In the genomic region with DNA sequence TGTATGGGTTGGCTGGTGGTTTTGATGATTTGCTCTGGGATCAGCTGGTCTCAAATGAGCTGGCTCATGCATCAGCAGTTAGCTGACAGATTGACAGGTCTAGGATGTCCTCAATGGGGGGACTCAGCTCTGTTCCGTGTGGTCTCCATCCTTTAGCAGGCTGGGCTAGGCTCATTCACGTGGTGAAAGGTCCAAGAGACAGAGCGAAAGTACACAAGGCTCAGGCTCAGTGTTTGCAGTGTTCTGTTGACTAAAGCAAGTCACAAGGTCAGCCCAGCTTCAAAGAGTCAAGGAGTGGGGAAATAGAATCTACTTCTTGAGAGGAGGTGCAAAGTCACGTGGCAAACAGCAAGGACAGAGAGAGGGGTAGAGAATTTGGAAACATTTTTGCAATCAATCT, we compare ENCODE assay signal across 17 cellular contexts.
A peak's percentile ranks its signal among the peaks of the same experiment; 100 is the strongest.
DNase-seq lines count a peak whose midpoint lies in the region; ATAC-seq and TF ChIP-seq lines count a peak whose summit lies in the region.
"Had no signal": no experiment of that assay in that cellular context is flagged by ENCODE, and none has a peak within 500 bp of the region (broad histone marks: within the 10 kb centered on the region; RNA-seq: fewer than 3 reads in every experiment).

No MANE protein-coding gene starts in this region.

- no peak overlapping the region for H3K27ac ChIP-seq in hepatocyte
- no peak overlapping the region for H3K27ac ChIP-seq in upper lobe of right lung
- H3K27ac ChIP-seq: GM23248 had no signal

- H3K9me3 Mint-ChIP-seq in WTC11: peaks cover 29% of the 10 kb centered on the region
- H3K9me3 Mint-ChIP-seq: CD4-positive, alpha-beta T cell had no signal

- no peaks in the 10 kb centered on the region for H3K79me2 ChIP-seq in hepatocyte

- peaks cover 28% of the 10 kb centered on the region for H3K4me1 Mint-ChIP-seq in WTC11
- H3K4me1 Mint-ChIP-seq: B cell, IgD-negative memory B cell had no signal

- no peaks in the 10 kb centered on the region; the same call in 1 of the 2 replicates for H3K27me3 Mint-ChIP-seq in WTC11 (ENCODE audit: low read depth)
- H3K27me3 Mint-ChIP-seq: B cell; CD4-positive, alpha-beta T cell; IgD-negative memory B cell had no signal

- H3K9me3 ChIP-seq in hepatocyte (ENCODE audit: low read depth): no peaks in the 10 kb centered on the region
- H3K9me3 ChIP-seq in mucosa of descending colon: no peaks in the 10 kb centered on the region
- H3K9me3 ChIP-seq in upper lobe of right lung: no peaks in the 10 kb centered on the region

- H3K4me2 ChIP-seq in hepatocyte: no peak overlapping the region

- H3K4me3 ChIP-seq in hepatocyte: no peak overlapping the region
- no peak overlapping the region for H3K4me3 ChIP-seq in mucosa of descending colon
- no peak overlapping the region for H3K4me3 ChIP-seq in upper lobe of right lung
- H3K4me3 ChIP-seq: GM23248 had no signal

- TF ChIP-seq CTCF in WTC11 (IDR thresholded peaks at IDR 0.05) (no peak), hepatocyte (IDR thresholded peaks at IDR 0.05; ENCODE audit: poor library complexity) (no peak), mucosa of descending colon (IDR thresholded peaks at IDR 0.05) (no peak), upper lobe of right lung (IDR thresholded peaks at IDR 0.05) (no peak)

- peaks cover 14% of the 10 kb centered on the region for H3K36me3 Mint-ChIP-seq in WTC11
- H3K36me3 Mint-ChIP-seq: IgD-negative memory B cell had no signal

- no peak for ATAC-seq in WTC11
- ATAC-seq in mucosa of descending colon: peak; percentile 24
- peak; percentile 20 for ATAC-seq in upper lobe of right lung
- no peak for ATAC-seq in GM18868 (IDR thresholded peaks at IDR 0.05; ENCODE audit: unreplicated experiment)

- H3K27me3 ChIP-seq in hepatocyte (no peaks in the 10 kb centered on the region), upper lobe of right lung (no peaks in the 10 kb centered on the region)

- H4K20me1 ChIP-seq in hepatocyte (ENCODE audit: insufficient read depth, poor library complexity, severe bottlenecking): no peaks in the 10 kb centered on the region

- POLR2A ChIA-PET in WTC11 (lab: Charles Lee): no interaction called here

- H3K4me1 ChIP-seq in hepatocyte (ENCODE audit: insufficient read depth): no peaks in the 10 kb centered on the region
- no peaks in the 10 kb centered on the region for H3K4me1 ChIP-seq in mucosa of descending colon (ENCODE audit: low read depth)
- H3K4me1 ChIP-seq in upper lobe of right lung: no peaks in the 10 kb centered on the region

- H3K36me3 ChIP-seq in hepatocyte (replicated peaks; ENCODE audit: insufficient read depth, low read depth) (no peaks in the 10 kb centered on the region), mucosa of descending colon (ENCODE audit: low read depth) (no peaks in the 10 kb centered on the region), upper lobe of right lung (no peaks in the 10 kb centered on the region)

- DNase-seq in WTC11 (ENCODE audit: low spot score) (no peak), hepatocyte (ENCODE audit: low spot score) (peak; percentile 38), mucosa of descending colon (no peak), upper lobe of right lung (no peak), NCI-H1048 (lab: John Stamatoyannopoulos, UW) (no peak)
- no peak for DNase-seq in stimulated activated CD4-positive, alpha-beta T cell treated with anti-CD3 and anti-CD28 coated beads, Interleukin-4, amount 100 ng/mL, for 24 hours
- DNase-seq: C1 segment of cervical spinal cord; Calu3; CD4-positive, alpha-beta T cell; DMS 273 treated with DMSO at 0.1 percent for 48 hours; DMS79 treated with DMSO at 0.1 percent for 48 hours; EL; GM23248; H7 had no signal

- H3K27ac Mint-ChIP-seq in WTC11: no peak overlapping the region
- H3K27ac Mint-ChIP-seq: B cell; CD4-positive, alpha-beta T cell had no signal

- no peak overlapping the region for H3K4me3 Mint-ChIP-seq in WTC11
- H3K4me3 Mint-ChIP-seq: B cell; CD4-positive, alpha-beta T cell; IgD-negative memory B cell had no signal

- intact Hi-C loops in mucosa of descending colon (cut with DNase I, micrococcal nuclease): no loop called here
- intact Hi-C loops in upper lobe of right lung (cut with DNase I): no loop called here

- H3K9me2 ChIP-seq in hepatocyte (replicated peaks; ENCODE audit: insufficient read depth): no peaks in the 10 kb centered on the region

- H2AFZ ChIP-seq in hepatocyte: no peak overlapping the region
- H2AFZ ChIP-seq: GM23248 had no signal

- WGBS in hepatocyte (ENCODE audit: low lambda C conversion rate, missing lambda C conversion rate): 69% methylated on average over 4 of the region's 4 CpGs

- CTCF ChIA-PET in WTC11 (lab: Charles Lee): no interaction called here

TF ChIP-seq in WTC11, 78 proteins besides CTCF, POLR2A, EP300 and RAD21:
- TF ChIP-seq OVOL2 (CRISPR knock-in tag; IDR thresholded peaks at IDR 0.05; ENCODE audit: borderline replicate concordance): no peak
- TF ChIP-seq ATF1 (CRISPR knock-in tag; IDR thresholded peaks at IDR 0.05): no peak
- TF ChIP-seq, protein P1, sequence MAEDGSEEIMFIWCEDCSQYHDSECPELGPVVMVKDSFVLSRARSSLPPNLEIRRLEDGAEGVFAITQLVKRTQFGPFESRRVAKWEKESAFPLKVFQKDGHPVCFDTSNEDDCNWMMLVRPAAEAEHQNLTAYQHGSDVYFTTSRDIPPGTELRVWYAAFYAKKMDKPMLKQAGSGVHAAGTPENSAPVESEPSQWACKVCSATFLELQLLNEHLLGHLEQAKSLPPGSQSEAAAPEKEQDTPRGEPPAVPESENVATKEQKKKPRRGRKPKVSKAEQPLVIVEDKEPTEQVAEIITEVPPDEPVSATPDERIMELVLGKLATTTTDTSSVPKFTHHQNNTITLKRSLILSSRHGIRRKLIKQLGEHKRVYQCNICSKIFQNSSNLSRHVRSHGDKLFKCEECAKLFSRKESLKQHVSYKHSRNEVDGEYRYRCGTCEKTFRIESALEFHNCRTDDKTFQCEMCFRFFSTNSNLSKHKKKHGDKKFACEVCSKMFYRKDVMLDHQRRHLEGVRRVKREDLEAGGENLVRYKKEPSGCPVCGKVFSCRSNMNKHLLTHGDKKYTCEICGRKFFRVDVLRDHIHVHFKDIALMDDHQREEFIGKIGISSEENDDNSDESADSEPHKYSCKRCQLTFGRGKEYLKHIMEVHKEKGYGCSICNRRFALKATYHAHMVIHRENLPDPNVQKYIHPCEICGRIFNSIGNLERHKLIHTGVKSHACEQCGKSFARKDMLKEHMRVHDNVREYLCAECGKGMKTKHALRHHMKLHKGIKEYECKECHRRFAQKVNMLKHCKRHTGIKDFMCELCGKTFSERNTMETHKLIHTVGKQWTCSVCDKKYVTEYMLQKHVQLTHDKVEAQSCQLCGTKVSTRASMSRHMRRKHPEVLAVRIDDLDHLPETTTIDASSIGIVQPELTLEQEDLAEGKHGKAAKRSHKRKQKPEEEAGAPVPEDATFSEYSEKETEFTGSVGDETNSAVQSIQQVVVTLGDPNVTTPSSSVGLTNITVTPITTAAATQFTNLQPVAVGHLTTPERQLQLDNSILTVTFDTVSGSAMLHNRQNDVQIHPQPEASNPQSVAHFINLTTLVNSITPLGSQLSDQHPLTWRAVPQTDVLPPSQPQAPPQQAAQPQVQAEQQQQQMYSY (CRISPR knock-in tag; IDR thresholded peaks at IDR 0.05): no peak
- TF ChIP-seq GABPB1 (CRISPR knock-in tag; IDR thresholded peaks at IDR 0.05): peak; percentile 44; the same call in 1 of the 2 replicates
- TF ChIP-seq MXD4 (CRISPR knock-in tag; IDR thresholded peaks at IDR 0.05; ENCODE audit: borderline replicate concordance): no peak
- no peak for TF ChIP-seq ZNF396 (CRISPR knock-in tag; IDR thresholded peaks at IDR 0.05; ENCODE audit: borderline replicate concordance)

Comparison
In these comparisons a context has a peak if more than half of its experiments do, and no peak if none do; other contexts are left out.
1. ATAC-seq: peak in mucosa of descending colon (single experiment) and upper lobe of right lung (single experiment); none in WTC11 (single experiment) and GM18868 (single experiment).